In the genomic region with DNA sequence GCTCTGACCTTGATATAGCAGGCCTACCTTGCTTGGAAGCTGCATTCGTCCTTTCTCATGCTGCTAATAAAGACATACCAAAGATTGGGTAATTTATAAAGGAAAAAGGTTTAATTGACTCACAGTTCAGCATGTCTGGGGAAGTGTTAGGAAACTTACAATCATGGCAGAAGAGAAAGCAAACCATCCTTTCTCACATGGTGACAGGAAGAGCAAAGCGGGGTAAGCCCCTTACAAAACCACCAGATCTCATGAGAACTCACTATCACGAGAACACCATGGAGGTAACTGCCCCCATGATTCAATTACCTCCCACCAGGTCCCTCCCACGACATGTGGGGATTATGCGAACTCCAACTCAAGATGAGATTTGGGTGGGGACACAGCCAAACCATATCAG, we compare ENCODE assay signal across 19 cellular contexts. TPM values are rescaled to one million over a fixed set of nuclear protein-coding genes. Genes with fewer than 3 reads are reported as not detected.
A peak's percentile ranks its signal among the peaks of the same experiment; 100 is the strongest.
DNase-seq lines count a peak whose midpoint lies in the region; ATAC-seq lines count a peak whose summit lies in the region.
"Had no signal": no experiment of that assay in that cellular context is flagged by ENCODE, and none has a peak within 500 bp of the region (broad histone marks: within the 10 kb centered on the region; RNA-seq: fewer than 3 reads in every experiment).

No MANE protein-coding gene starts in this region.

- peak; percentile 60 for ATAC-seq in activated naive CD8-positive, alpha-beta T cell treated with anti-CD3 and anti-CD28 coated beads, Interleukin-2, amount 50 U/mL, for 24 hours
- ATAC-seq in stimulated activated effector memory CD8-positive, alpha-beta T cell treated with anti-CD3 and anti-CD28 coated beads, Interleukin-12 subunit alpha, Interleukin-12 subunit beta, amount 100 ng/mL, for 72 hours: peak; percentile 64
- ATAC-seq: CD8-positive, alpha-beta T cell; GM12878; HCT116 had no signal

- peak overlapping the region; percentile 20 for H3K27ac Mint-ChIP-seq in activated naive CD8-positive, alpha-beta T cell treated with anti-CD3 and anti-CD28 coated beads, Interleukin-2, amount 50 U/mL, for 24 hours
- H3K27ac Mint-ChIP-seq in activated naive CD8-positive, alpha-beta T cell treated with anti-CD3 and anti-CD28 coated beads for 36 hours: no peak overlapping the region
- H3K27ac Mint-ChIP-seq in stimulated activated effector memory CD8-positive, alpha-beta T cell treated with anti-CD3 and anti-CD28 coated beads, Interleukin-12 subunit alpha, Interleukin-12 subunit beta, amount 100 ng/mL, for 72 hours: no peak overlapping the region
- H3K27ac Mint-ChIP-seq: B cell; CD8-positive, alpha-beta T cell; HFFc6 had no signal

- peaks cover 17% of the 10 kb centered on the region for H3K27me3 Mint-ChIP-seq in activated naive CD8-positive, alpha-beta T cell treated with anti-CD3 and anti-CD28 coated beads, Interleukin-2, amount 50 U/mL, for 24 hours
- H3K27me3 Mint-ChIP-seq in activated naive CD8-positive, alpha-beta T cell treated with anti-CD3 and anti-CD28 coated beads for 36 hours: peaks cover 3% of the 10 kb centered on the region

- peaks cover 8% of the 10 kb centered on the region for H3K9me3 Mint-ChIP-seq in activated naive CD8-positive, alpha-beta T cell treated with anti-CD3 and anti-CD28 coated beads, Interleukin-2, amount 50 U/mL, for 24 hours
- peaks cover 2% of the 10 kb centered on the region for H3K9me3 Mint-ChIP-seq in activated naive CD8-positive, alpha-beta T cell treated with anti-CD3 and anti-CD28 coated beads for 36 hours
- H3K9me3 Mint-ChIP-seq in stimulated activated effector memory CD8-positive, alpha-beta T cell treated with anti-CD3 and anti-CD28 coated beads, Interleukin-12 subunit alpha, Interleukin-12 subunit beta, amount 100 ng/mL, for 72 hours: peaks cover 5% of the 10 kb centered on the region
- H3K9me3 Mint-ChIP-seq: HFFc6 had no signal

- H3K4me1 Mint-ChIP-seq in activated naive CD8-positive, alpha-beta T cell treated with anti-CD3 and anti-CD28 coated beads, Interleukin-2, amount 50 U/mL, for 24 hours: peaks cover 9% of the 10 kb centered on the region
- H3K4me1 Mint-ChIP-seq in activated naive CD8-positive, alpha-beta T cell treated with anti-CD3 and anti-CD28 coated beads for 36 hours: peaks cover 8% of the 10 kb centered on the region
- peaks cover 9% of the 10 kb centered on the region for H3K4me1 Mint-ChIP-seq in stimulated activated effector memory CD8-positive, alpha-beta T cell treated with anti-CD3 and anti-CD28 coated beads, Interleukin-12 subunit alpha, Interleukin-12 subunit beta, amount 100 ng/mL, for 72 hours
- H3K4me1 Mint-ChIP-seq: B cell had no signal

- H3K36me3 Mint-ChIP-seq in activated naive CD8-positive, alpha-beta T cell treated with anti-CD3 and anti-CD28 coated beads, Interleukin-2, amount 50 U/mL, for 24 hours (ENCODE audit: low read depth): no peaks in the 10 kb centered on the region
- H3K36me3 Mint-ChIP-seq in activated naive CD8-positive, alpha-beta T cell treated with anti-CD3 and anti-CD28 coated beads for 36 hours: no peaks in the 10 kb centered on the region
- H3K36me3 Mint-ChIP-seq in stimulated activated effector memory CD8-positive, alpha-beta T cell treated with anti-CD3 and anti-CD28 coated beads, Interleukin-12 subunit alpha, Interleukin-12 subunit beta, amount 100 ng/mL, for 72 hours: peaks cover under 1% of the 10 kb centered on the region
- H3K36me3 Mint-ChIP-seq: CD8-positive, alpha-beta T cell had no signal

- DNase-seq in activated CD4-positive, alpha-beta T cell treated with anti-CD3 and anti-CD28 coated beads for 48 hours: peak; percentile 18
- no peak for DNase-seq in activated CD4-positive, alpha-beta T cell treated with anti-CD3 and anti-CD28 coated beads for 1 hour
- DNase-seq in activated naive CD8-positive, alpha-beta T cell treated with anti-CD3 and anti-CD28 coated beads, Interleukin-2, amount 50 U/mL, for 24 hours: no peak
- DNase-seq in activated naive CD8-positive, alpha-beta T cell treated with anti-CD3 and anti-CD28 coated beads for 36 hours: no peak
- DNase-seq in MV-4-11 (lab: John Stamatoyannopoulos, UW): peak; percentile 17
- DNase-seq in stimulated activated effector memory CD8-positive, alpha-beta T cell treated with anti-CD3 and anti-CD28 coated beads, Interleukin-12 subunit alpha, Interleukin-12 subunit beta, amount 100 ng/mL, for 72 hours (ENCODE audit: low spot score in 2 of 2): no peak
- DNase-seq in GDM1 (lab: John Stamatoyannopoulos, UW): no peak
- DNase-seq: 8988T; Calu3; CD8-positive, alpha-beta T cell; DMS79 treated with DMSO at 0.1 percent for 48 hours; GOT3; H7; HFFc6 had no signal

- no peak overlapping the region for H3K4me3 Mint-ChIP-seq in activated naive CD8-positive, alpha-beta T cell treated with anti-CD3 and anti-CD28 coated beads, Interleukin-2, amount 50 U/mL, for 24 hours
- no peak overlapping the region for H3K4me3 Mint-ChIP-seq in activated naive CD8-positive, alpha-beta T cell treated with anti-CD3 and anti-CD28 coated beads for 36 hours
- H3K4me3 Mint-ChIP-seq in stimulated activated effector memory CD8-positive, alpha-beta T cell treated with anti-CD3 and anti-CD28 coated beads, Interleukin-12 subunit alpha, Interleukin-12 subunit beta, amount 100 ng/mL, for 72 hours: no peak overlapping the region
- H3K4me3 Mint-ChIP-seq: B cell; CD8-positive, alpha-beta T cell; HFFc6 had no signal

RNA-seq across cellular contexts. Expression of a gene that starts 6.0 kb away (rescaled TPM):
- total RNA-seq in activated naive CD8-positive, alpha-beta T cell treated with anti-CD3 and anti-CD28 coated beads for 36 hours: under 1 TPM; 0.68 to 0.88 TPM

RNA-seq across cellular contexts. Expression of a gene that starts 43.7 kb away (rescaled TPM):
- not detected for total RNA-seq in activated naive CD8-positive, alpha-beta T cell treated with anti-CD3 and anti-CD28 coated beads for 36 hours
- total RNA-seq: A673; B cell; Calu3; CD8-positive, alpha-beta T cell; GM12878; H7; HFFc6; HT1080 had no signal

Comparison
In these comparisons a context has a peak if more than half of its experiments do, and no peak if none do; other contexts are left out.
1. DNase-seq: peak in activated CD4-positive, alpha-beta T cell treated with anti-CD3 and anti-CD28 coated beads for 48 hours (single experiment) and MV-4-11 (single experiment); none in activated CD4-positive, alpha-beta T cell treated with anti-CD3 and anti-CD28 coated beads for 1 hour (single experiment), activated naive CD8-positive, alpha-beta T cell treated with anti-CD3 and anti-CD28 coated beads, Interleukin-2, amount 50 U/mL, for 24 hours (single experiment), activated naive CD8-positive, alpha-beta T cell treated with anti-CD3 and anti-CD28 coated beads for 36 hours (single experiment), stimulated activated effector memory CD8-positive, alpha-beta T cell treated with anti-CD3 and anti-CD28 coated beads, Interleukin-12 subunit alpha, Interleukin-12 subunit beta, amount 100 ng/mL, for 72 hours (0 of 2) and GDM1 (single experiment).